Comparison of ENCODE assay signal across 14 cellular contexts in genomic region chr9:111828193-111828592, GRCh38. TPM values are rescaled to one million over a fixed set of nuclear protein-coding genes. Genes with fewer than 3 reads are reported as not detected.
DNase-seq lines count a peak whose midpoint lies in the region; ATAC-seq, FAIRE-seq and TF ChIP-seq lines count a peak whose summit lies in the region.
"Had no signal": no experiment of that assay in that cellular context is flagged by ENCODE, and none has a peak within 500 bp of the region (broad histone marks: within the 10 kb centered on the region; RNA-seq: fewer than 3 reads in every experiment).

No MANE protein-coding gene starts in this region.

- H4K20me1 ChIP-seq in Loucy (ENCODE audit: insufficient read depth, low read length, poor library complexity, severe bottlenecking): no peaks in the 10 kb centered on the region

- no peaks in the 10 kb centered on the region for H3K4me1 ChIP-seq in Loucy (ENCODE audit: insufficient read depth, low read length, poor library complexity, severe bottlenecking)
- no peaks in the 10 kb centered on the region for H3K4me1 ChIP-seq in pancreas
- H3K4me1 ChIP-seq in ascending aorta: no peaks in the 10 kb centered on the region
- H3K4me1 ChIP-seq in testis: no peaks in the 10 kb centered on the region

- no peaks in the 10 kb centered on the region for H3K27me3 ChIP-seq in Loucy (ENCODE audit: insufficient read depth, low read length, poor library complexity, severe bottlenecking)
- no peaks in the 10 kb centered on the region for H3K27me3 ChIP-seq in pancreas
- no peaks in the 10 kb centered on the region for H3K27me3 ChIP-seq in ascending aorta
- H3K27me3 ChIP-seq in testis: no peaks in the 10 kb centered on the region

- H3K27ac ChIP-seq in pancreas (no peak overlapping the region), ascending aorta (no peak overlapping the region), testis (no peak overlapping the region)

- DNase-seq in NCI-H1105 treated with DMSO at 0.1 percent for 48 hours (lab: John Stamatoyannopoulos, UW) (peak; percentile 7), NCI-H1105 (lab: John Stamatoyannopoulos, UW) (no peak), choroid plexus epithelial cell (ENCODE audit: low read depth) (peak; percentile 60), pancreas (peak in 1 of 6 donors; percentile 13), ascending aorta (ENCODE audit: low spot score in 2 of 2) (no peak), testis (no peak)
- no peak for DNase-seq in activated CD4-positive, alpha-beta T cell treated with anti-CD3 and anti-CD28 coated beads for 1 hour
- DNase-seq: activated CD4-positive, alpha-beta T cell treated with anti-CD3 and anti-CD28 coated beads, Interleukin-2, amount 10 ng/mL, durations not matched to agents 24 days and 14 days; activated gamma-delta T cell treated with Interleukin-2 at 50 U/mL for 16 hours; NCI-H1694; retina had no signal

- H3K9me3 ChIP-seq in Loucy (ENCODE audit: insufficient read depth, low read depth, low read length) (no peaks in the 10 kb centered on the region), pancreas (no peaks in the 10 kb centered on the region), ascending aorta (no peaks in the 10 kb centered on the region), testis (no peaks in the 10 kb centered on the region)

- H2AFZ ChIP-seq in Loucy (ENCODE audit: low read length): no peak overlapping the region

- H3F3A ChIP-seq in Loucy (ENCODE audit: low read depth): no peaks in the 10 kb centered on the region

- WGBS in pancreas, 2 donors: 23 to 35% methylated on average over 4 of the region's 4 CpGs
- WGBS in testis, 2 donors: 80 to 85% methylated on average over 4 of the region's 4 CpGs

- no peaks in the 10 kb centered on the region for H3K79me2 ChIP-seq in Loucy (ENCODE audit: insufficient read depth, low read length)

- H3K4me3 ChIP-seq in Loucy (ENCODE audit: low read length, poor library complexity, severe bottlenecking): no peak overlapping the region
- no peak overlapping the region for H3K4me3 ChIP-seq in choroid plexus epithelial cell (ENCODE audit: low read depth, low read length)
- no peak overlapping the region for H3K4me3 ChIP-seq in pancreas
- no peak overlapping the region for H3K4me3 ChIP-seq in ascending aorta
- no peak overlapping the region for H3K4me3 ChIP-seq in testis

- intact Hi-C loops in pancreas (cut with DNase I): no loop called here
- intact Hi-C loops in ascending aorta (cut with DNase I): no loop called here
- intact Hi-C loops in testis (cut with DNase I; ENCODE audit: low total_unique reads): no loop called here

- no peak for TF ChIP-seq POLR2A in testis (IDR thresholded peaks at IDR 0.05)

- no peak for FAIRE-seq in pancreas (lab: Jason Lieb, UNC)

- H3K9ac ChIP-seq in Loucy (ENCODE audit: low read depth, low read length, poor library complexity, severe bottlenecking): no peak overlapping the region

- TF ChIP-seq CTCF in Loucy (conservative IDR thresholded peaks at IDR 0.05; ENCODE audit: low read length): peak; percentile 58
- peak; percentile 32 for TF ChIP-seq CTCF in choroid plexus epithelial cell (conservative IDR thresholded peaks at IDR 0.05; ENCODE audit: low read depth, low read length)
- TF ChIP-seq CTCF in pancreas (IDR thresholded peaks at IDR 0.05): peak in 1 of 4 donors; percentile 14
- TF ChIP-seq CTCF in ascending aorta (IDR thresholded peaks at IDR 0.05): peak in 1 of 3 experiments; percentile 13
- no peak for TF ChIP-seq CTCF in testis (IDR thresholded peaks at IDR 0.05)

- H3K9me2 ChIP-seq in Loucy (replicated peaks; ENCODE audit: low read depth, low read length): no peaks in the 10 kb centered on the region

- H3K36me3 ChIP-seq in Loucy (ENCODE audit: insufficient read depth, low read length) (no peaks in the 10 kb centered on the region), pancreas (no peaks in the 10 kb centered on the region), ascending aorta (no peaks in the 10 kb centered on the region), testis (ENCODE audit: low read depth, missing control alignments) (no peaks in the 10 kb centered on the region)

- ATAC-seq in pancreas: peak; percentile 40 to 66 (median 58)

- no peak overlapping the region for H3K4me2 ChIP-seq in Loucy (ENCODE audit: low read depth, low read length, poor library complexity, severe bottlenecking)

RNA-seq across cellular contexts. Expression of gene SHOC1, which starts 33.5 kb away (rescaled TPM):
- total RNA-seq in pancreas: under 1 TPM; 0.06 to 0.25 (median 0.09) TPM
- polyA plus RNA-seq in pancreas: under 1 TPM in 1 of 2 donors, not detected in 1; 0.07 TPM
- total RNA-seq in ascending aorta: not detected
- 10 to 100 TPM; 25.9 to 36.8 TPM for total RNA-seq in testis
- 14.9 TPM for polyA plus RNA-seq in testis (ENCODE audit: insufficient read depth, low read depth, low replicate concordance)
- total RNA-seq: A172; activated CD4-positive, alpha-beta T cell treated with anti-CD3 and anti-CD28 coated beads, Interleukin-2, amount 10 ng/mL, durations not matched to agents 24 days and 14 days; mesothelial cell of epicardium had no signal

Comparison
In these comparisons a context has a peak if more than half of its experiments do, and no peak if none do; other contexts are left out.
1. DNase-seq: peak in NCI-H1105 treated with DMSO at 0.1 percent for 48 hours (single experiment) and choroid plexus epithelial cell (single experiment); none in NCI-H1105 (single experiment), ascending aorta (0 of 2), testis (single experiment) and activated CD4-positive, alpha-beta T cell treated with anti-CD3 and anti-CD28 coated beads for 1 hour (single experiment).
2. CTCF ChIP-seq: peak in Loucy (single experiment) and choroid plexus epithelial cell (single experiment); none in testis (0 of 3).
3. RNA of gene SHOC1, which starts 33.5 kb away (total RNA-seq): 25.9 to 36.8 TPM in testis; 0.06 to 0.25 TPM in pancreas and not detected in ascending aorta (single experiment); every median in the first group is over 10 times any median in the second.